In the genomic region with DNA sequence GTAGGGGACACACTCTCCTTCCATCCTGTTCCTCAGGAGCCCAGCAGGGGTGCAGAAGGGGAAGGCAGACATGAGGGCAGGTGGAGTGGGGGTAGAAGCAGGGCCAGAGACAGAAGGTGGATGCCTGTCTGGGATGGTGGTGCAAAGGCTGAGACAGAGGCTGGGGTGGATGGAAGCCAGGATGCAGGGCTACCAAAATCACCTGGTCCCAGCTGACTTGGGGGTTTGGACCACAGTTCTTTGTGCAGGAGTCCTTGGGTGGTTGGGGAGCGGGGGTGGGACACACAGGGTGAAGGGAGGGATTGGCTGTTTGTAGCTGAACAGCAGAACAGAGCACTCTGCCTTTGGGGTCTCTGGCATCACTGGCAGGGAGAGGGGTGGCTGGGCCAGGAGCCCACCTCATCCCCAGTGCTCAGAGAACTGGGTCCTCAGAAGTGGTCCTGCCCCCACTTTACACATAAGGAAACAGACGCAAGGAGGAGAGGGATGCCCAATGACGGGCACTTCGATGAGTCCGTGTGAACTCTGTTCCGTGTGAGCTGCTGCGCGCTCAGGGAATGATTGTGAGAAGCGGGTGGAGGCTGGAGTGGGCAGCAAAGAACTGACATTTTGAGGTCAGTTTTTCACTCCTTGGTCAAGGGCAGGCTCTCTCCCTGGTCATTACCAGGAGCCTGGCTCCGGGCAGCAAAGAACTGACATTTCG, we compare ENCODE assay signal across 9 cellular contexts. TPM values are rescaled to one million over a fixed set of nuclear protein-coding genes. Genes with fewer than 3 reads are reported as not detected.
A peak's percentile ranks its signal among the peaks of the same experiment; 100 is the strongest.
DNase-seq lines count a peak whose midpoint lies in the region; ATAC-seq and TF ChIP-seq lines count a peak whose summit lies in the region.
"Had no signal": no experiment of that assay in that cellular context is flagged by ENCODE, and none has a peak within 500 bp of the region (broad histone marks: within the 10 kb centered on the region; RNA-seq: fewer than 3 reads in every experiment).

No MANE protein-coding gene starts in this region.

- POLR2A ChIA-PET in CD8-positive, alpha-beta T cell (lab: Charles Lee) = interaction anchor here (1.2 to 1.7 kb wide), 2 partner anchors 10 to 26 kb away, joined by 3 to 4 read pairs; no protein-coding TSS in a partner anchor

- H3K9me3 Mint-ChIP-seq in chondrocyte (ENCODE audit: low read depth) (no peaks in the 10 kb centered on the region), memory B cell (no peaks in the 10 kb centered on the region)
- no peaks in the 10 kb centered on the region for H3K9me3 Mint-ChIP-seq in CD8-positive, alpha-beta T cell

- H3K36me3 ChIP-seq in stomach smooth muscle (ENCODE audit: control insufficient read depth in 2 of 2, insufficient read depth in 2 of 2, low read length in 2 of 2) = peaks cover 47 to 54% of the 10 kb centered on the region in 2 donors
- H3K36me3 ChIP-seq in CD8-positive, alpha-beta T cell (ENCODE audit: insufficient read depth, low read length) = peaks cover 5% of the 10 kb centered on the region

- peaks cover 72% of the 10 kb centered on the region for H3K4me1 ChIP-seq in stomach smooth muscle (ENCODE audit: control insufficient read depth, insufficient read depth, low read length)
- no peaks in the 10 kb centered on the region for H3K4me1 ChIP-seq in CD8-positive, alpha-beta T cell (ENCODE audit: insufficient read depth, low read length)

- no peaks in the 10 kb centered on the region for H3K27me3 ChIP-seq in stomach smooth muscle (ENCODE audit: control insufficient read depth in 1 of 2, insufficient read depth in 2 of 2, low read length in 2 of 2)
- no peaks in the 10 kb centered on the region for H3K27me3 ChIP-seq in CD8-positive, alpha-beta T cell (ENCODE audit: insufficient read depth, low read length)

- H3K9me3 ChIP-seq in stomach smooth muscle (ENCODE audit: control insufficient read depth in 2 of 2, low read length in 2 of 2) = no peaks in the 10 kb centered on the region
- no peaks in the 10 kb centered on the region for H3K9me3 ChIP-seq in CD8-positive, alpha-beta T cell (ENCODE audit: low read length)

- peaks cover 74% of the 10 kb centered on the region for H3K4me1 Mint-ChIP-seq in chondrocyte (ENCODE audit: low read depth)
- H3K4me1 Mint-ChIP-seq in memory B cell = peaks cover 13% of the 10 kb centered on the region
- H3K4me1 Mint-ChIP-seq in CD8-positive, alpha-beta T cell (ENCODE audit: low read depth) = no peaks in the 10 kb centered on the region

- peak overlapping the region; percentile 100 for H3K9ac ChIP-seq in stomach smooth muscle (ENCODE audit: low read length in 2 of 2)

- H3K36me3 Mint-ChIP-seq in chondrocyte (ENCODE audit: low read depth) (peaks cover 47% of the 10 kb centered on the region), memory B cell (peaks cover 21% of the 10 kb centered on the region)
- H3K36me3 Mint-ChIP-seq in CD8-positive, alpha-beta T cell = peaks cover 41% of the 10 kb centered on the region

- CTCF ChIA-PET in CD8-positive, alpha-beta T cell (lab: Charles Lee) = no interaction called here

- H3K4me3 ChIP-seq in HFF-Myc (replicated peaks; ENCODE audit: low read depth, low read length) (peak overlapping the region; percentile 36; the same call in 1 of the 2 replicates), stomach smooth muscle (ENCODE audit: low read length in 2 of 2) (peak overlapping the region; percentile 96 to 98)
- H3K4me3 ChIP-seq in CD8-positive, alpha-beta T cell (ENCODE audit: low read depth, low read length) = no peak overlapping the region

- TF ChIP-seq CTCF in HFF-Myc (IDR thresholded peaks at IDR 0.05; ENCODE audit: low read depth, low read length, missing control alignments) (no peak), chondrocyte (IDR thresholded peaks at IDR 0.05) (no peak)
- no peak for TF ChIP-seq CTCF in CD8-positive, alpha-beta T cell (IDR thresholded peaks at IDR 0.05)

- intact Hi-C loops in CD8-positive, alpha-beta T cell (cut with DNase I, micrococcal nuclease) = loop anchor here in 1 of 2 experiments (1.0 kb wide), 1 partner anchor 23 kb away; no protein-coding TSS in a partner anchor

- H3K27ac Mint-ChIP-seq in chondrocyte (ENCODE audit: unreplicated experiment) = peak overlapping the region; percentile 95
- peak overlapping the region; percentile 36 for H3K27ac Mint-ChIP-seq in memory B cell
- H3K27ac Mint-ChIP-seq in CD8-positive, alpha-beta T cell = no peak overlapping the region
- H3K27ac Mint-ChIP-seq: activated CD8-positive, alpha-beta T cell treated with anti-CD3 and anti-CD28 coated beads, Interleukin-2, amount 10 ng/mL, durations not matched to agents 7 days and 5 days had no signal

- no peak for DNase-seq in HFF-Myc (ENCODE audit: extremely low read depth, low read depth)
- no peak for DNase-seq in chondrocyte (ENCODE audit: low spot score)
- DNase-seq in memory B cell (ENCODE audit: low spot score in 2 of 2) = no peak
- no peak for DNase-seq in DMS53 treated with DMSO at 0.1 percent for 48 hours (lab: John Stamatoyannopoulos, UW; ENCODE audit: unreplicated experiment)
- no peak for DNase-seq in stimulated activated CD4-positive, alpha-beta T cell treated with anti-CD3 and anti-CD28 coated beads, Interleukin-2, amount 100 ng/mL, for 24 hours
- no peak for DNase-seq in CD8-positive, alpha-beta T cell
- DNase-seq in NCI-H774 (lab: John Stamatoyannopoulos, UW) = no peak
- DNase-seq: activated CD8-positive, alpha-beta T cell treated with anti-CD3 and anti-CD28 coated beads, Interleukin-2, amount 10 ng/mL, durations not matched to agents 7 days and 5 days had no signal

- peak overlapping the region; percentile 100 for H3K27ac ChIP-seq in stomach smooth muscle (ENCODE audit: low read length)
- no peak overlapping the region for H3K27ac ChIP-seq in CD8-positive, alpha-beta T cell (ENCODE audit: low read depth, low read length)

- ATAC-seq in memory B cell (ENCODE audit: low read depth) = no peak
- ATAC-seq in CD8-positive, alpha-beta T cell = no peak
- ATAC-seq: activated CD8-positive, alpha-beta T cell treated with anti-CD3 and anti-CD28 coated beads, Interleukin-2, amount 10 ng/mL, durations not matched to agents 7 days and 5 days had no signal

- H3K4me3 Mint-ChIP-seq in chondrocyte (ENCODE audit: unreplicated experiment) (peak overlapping the region; percentile 93), memory B cell (no peak overlapping the region)
- H3K4me3 Mint-ChIP-seq in CD8-positive, alpha-beta T cell = no peak overlapping the region
- H3K4me3 Mint-ChIP-seq: activated CD8-positive, alpha-beta T cell treated with anti-CD3 and anti-CD28 coated beads, Interleukin-2, amount 10 ng/mL, durations not matched to agents 7 days and 5 days had no signal

- H3K27me3 Mint-ChIP-seq in chondrocyte (ENCODE audit: low read depth) (no peaks in the 10 kb centered on the region), memory B cell (no peaks in the 10 kb centered on the region)
- H3K27me3 Mint-ChIP-seq in CD8-positive, alpha-beta T cell (ENCODE audit: low read depth) = no peaks in the 10 kb centered on the region

RNA-seq across cellular contexts. Expression of gene TAGLN, which starts 1.8 kb away (rescaled TPM):
- total RNA-seq in chondrocyte = 854 to 4,666 TPM (median 4,556 TPM) in 3 replicates
- total RNA-seq in CD8-positive, alpha-beta T cell = 1 to 10 TPM; 9.4 to 9.8 TPM

RNA-seq across cellular contexts. Expression of gene SIDT2, which starts 22.4 kb away (rescaled TPM):
- 32.4 to 42.5 TPM (median 38.8 TPM) in 3 replicates for total RNA-seq in chondrocyte
- 100 to 1,000 TPM; 133 to 134 TPM for total RNA-seq in CD8-positive, alpha-beta T cell

RNA-seq across cellular contexts. Expression of gene PCSK7, which starts 30.9 kb away (rescaled TPM):
- 42.8 to 71.0 TPM (median 43.0 TPM) in 3 replicates for total RNA-seq in chondrocyte
- total RNA-seq in CD8-positive, alpha-beta T cell = 100 to 1,000 TPM; 208 to 218 TPM

RNA-seq across cellular contexts. Expression of gene RNF214, which starts 31.5 kb away (rescaled TPM):
- 21.8 to 26.1 TPM (median 24.7 TPM) in 3 replicates for total RNA-seq in chondrocyte
- 10 to 100 TPM; 10.8 to 11.7 TPM for total RNA-seq in CD8-positive, alpha-beta T cell

RNA-seq across cellular contexts. Expression of gene PAFAH1B2, which starts 56.9 kb away (rescaled TPM):
- 85.4 to 98.0 TPM (median 90.5 TPM) in 3 replicates for total RNA-seq in chondrocyte
- total RNA-seq in CD8-positive, alpha-beta T cell = 10 to 100 TPM; 52.1 to 55.9 TPM

Comparison
In these comparisons a context has a peak if more than half of its experiments do, and no peak if none do; other contexts are left out.
1. RNA of gene TAGLN, which starts 1.8 kb away (total RNA-seq): 854 to 4,666 TPM in chondrocyte; 9.4 to 9.8 TPM in CD8-positive, alpha-beta T cell; every median in the first group is over 10 times any median in the second.